ENCODE assay signal across 8 cellular contexts in genomic region chr6:28353981-28354676, GRCh38. TPM values are rescaled to one million over a fixed set of nuclear protein-coding genes. Genes with fewer than 3 reads are reported as not detected.
DNase-seq lines count a peak whose midpoint lies in the region; ATAC-seq, FAIRE-seq and TF ChIP-seq lines count a peak whose summit lies in the region.

No MANE protein-coding gene starts in this region.

- intact Hi-C loops in K562 (cut with micrococcal nuclease) = loop anchor here (1.0 to 10.0 kb wide), 5 partner anchors 18 to 519 kb away; partner anchors contain the start of genes ZSCAN26 and ZSCAN31
- intact Hi-C loops in upper lobe of right lung (cut with DNase I) = loop anchor here (10.0 kb wide), 2 partner anchors 99 to 219 kb away; partner anchors contain the start of genes NKAPL and ZKSCAN4

- no peak for TF ChIP-seq CTCF in K562 (IDR thresholded peaks at IDR 0.05 in 2 of 3, conservative IDR thresholded peaks at IDR 0.05 in 1 of 3; ENCODE audit: insufficient read depth in 2 of 3, low read depth in 1 of 3, low read length in 3 of 3)
- TF ChIP-seq CTCF in upper lobe of right lung (IDR thresholded peaks at IDR 0.05) = no peak

- H3K9ac ChIP-seq in K562 (ENCODE audit: insufficient read depth in 1 of 2, low read depth in 2 of 2, low read length in 2 of 2) = peak overlapping the region; percentile 57 to 90

- H3K27me3 ChIP-seq in K562 (ENCODE audit: control insufficient read depth in 2 of 2, insufficient read depth in 2 of 2, low read length in 2 of 2) (no peaks in the 10 kb centered on the region; a peak in 1 of 5 replicates), upper lobe of right lung (no peaks in the 10 kb centered on the region)

- no peaks in the 10 kb centered on the region for H4K20me1 ChIP-seq in K562 (replicated peaks; ENCODE audit: control insufficient read depth, insufficient read depth, low read length)

- TF ChIP-seq EP300 in K562 (IDR thresholded peaks at IDR 0.05; ENCODE audit: low read length) = peak; percentile 48; the same call in 1 of the 2 replicates

- CTCF ChIA-PET in K562 (lab: Yijun Ruan, JAX; ENCODE audit: low intra/inter-chr PET ratio) = no interaction called here

- H3K9me1 ChIP-seq in K562 (ENCODE audit: control insufficient read depth, insufficient read depth, low read length) = no peaks in the 10 kb centered on the region

- ATAC-seq in K562 (peak; percentile 43), upper lobe of right lung (peak; percentile 33), GM18520 (IDR thresholded peaks at IDR 0.05; ENCODE audit: unreplicated experiment) (no peak)

- peak overlapping the region; percentile 6 for H2AFZ ChIP-seq in K562 (ENCODE audit: low read depth, low read length)

- no peaks in the 10 kb centered on the region; the same call in 1 of the 2 replicates for H3K9me3 ChIP-seq in K562 (replicated peaks; ENCODE audit: control insufficient read depth, insufficient read depth, low read depth, low read length)
- no peaks in the 10 kb centered on the region for H3K9me3 ChIP-seq in upper lobe of right lung

- H3K27ac ChIP-seq in K562 (ENCODE audit: extremely low read depth, low read depth, low read length) (peak overlapping the region; percentile 76), upper lobe of right lung (peak overlapping the region; percentile 88)

- 6% methylated on average over 11 of the region's 11 CpGs for WGBS in K562 (ENCODE audit: insufficient coverage, low coverage, missing lambda C conversion rate)

- DNase-seq in NCI-H748 (lab: John Stamatoyannopoulos, UW; ENCODE audit: unreplicated experiment) (peak; percentile 76), NCI-H748 treated with DMSO at 0.1 percent for 48 hours (lab: John Stamatoyannopoulos, UW) (no peak), K562 (ENCODE audit: extremely low read depth in 1 of 4, low spot score in 3 of 4) (peak; percentile 39 to 93 (median 56)), kidney glomerular epithelial cell (lab: John Stamatoyannopoulos, UW) (peak; percentile 95), upper lobe of right lung (peak; percentile 78), NCI-H345 (lab: John Stamatoyannopoulos, UW) (no peak), GM03348 (ENCODE audit: low spot score) (no peak)

- POLR2A ChIA-PET in K562 (lab: Yijun Ruan, JAX) = interaction anchor here (0.6 to 5.3 kb wide), 11 partner anchors 9 to 458 kb away, joined by 3 to 80 read pairs (median 4); partner anchors contain the start of genes ZSCAN26 and ZSCAN31

- in situ Hi-C loops in K562 (cut with MboI) = no loop called here

- peak; percentile 76 for FAIRE-seq in K562 (lab: Jason Lieb, UNC)

- no TSS peak for BruUV-seq in K562 (replicated peaks; lab: Mats Ljungman, UMichigan)

- peak in 1 of 2 experiments; percentile 24; a peak in 1 of 4 replicates for TF ChIP-seq RAD21 in K562 (CRISPR knock-in tag; conservative IDR thresholded peaks at IDR 0.05 in 1 of 2, IDR thresholded peaks at IDR 0.05 in 1 of 2)

- H3K36me3 ChIP-seq in K562 (ENCODE audit: control insufficient read depth, insufficient read depth, low read length) (peaks cover 12% of the 10 kb centered on the region), upper lobe of right lung (no peaks in the 10 kb centered on the region)

- peaks cover 81% of the 10 kb centered on the region for H3K79me2 ChIP-seq in K562 (ENCODE audit: control insufficient read depth, insufficient read depth, low read length)

- H3K4me2 ChIP-seq in K562 (ENCODE audit: insufficient read depth, low read length) = peak overlapping the region; percentile 95

- H3K4me1 ChIP-seq in K562 (replicated peaks in 1 of 2; ENCODE audit: control insufficient read depth in 2 of 2, insufficient read depth in 2 of 2, low read length in 2 of 2) (peaks cover 41 to 49% of the 10 kb centered on the region in 2 experiments), upper lobe of right lung (peaks cover 28% of the 10 kb centered on the region)

- peak; percentile 47; the same call in 1 of the 2 replicates for TF ChIP-seq POLR2A in K562 (conservative IDR thresholded peaks at IDR 0.05)

- peak overlapping the region; percentile 10; the same call in 1 of the 2 replicates for H3K4me3 ChIP-seq in K562
- peak overlapping the region; percentile 23 for H3K4me3 ChIP-seq in upper lobe of right lung

TF ChIP-seq in K562, 482 proteins besides CTCF, POLR2A, EP300 and RAD21 (continues in another document):
- peak; percentile 86 for TF ChIP-seq ZNF134 (CRISPR knock-in tag; conservative IDR thresholded peaks at IDR 0.05)
- peak; percentile 98 for TF ChIP-seq MAFF (IDR thresholded peaks at IDR 0.05; ENCODE audit: low read length)
- 0 out of 2 replicates have a peak, but pooled peaks have one; percentile 38 for TF ChIP-seq SMARCC2 (IDR thresholded peaks at IDR 0.05; ENCODE audit: low read depth)
- TF ChIP-seq PURB (CRISPR knock-in tag; IDR thresholded peaks at IDR 0.05; ENCODE audit: low read depth) = no peak
- TF ChIP-seq ZNF23 (CRISPR knock-in tag; IDR thresholded peaks at IDR 0.05) = peak; percentile 89
- peak; percentile 83 for TF ChIP-seq DPF2 (IDR thresholded peaks at IDR 0.05)
- TF ChIP-seq TCF15 (CRISPR knock-in tag; IDR thresholded peaks at IDR 0.05) = peak; percentile 98
- TF ChIP-seq KLF13 (tag; IDR thresholded peaks at IDR 0.05; ENCODE audit: borderline replicate concordance, low read depth) = peak; percentile 98
- peak; percentile 99 for TF ChIP-seq ELF4 (CRISPR knock-in tag; IDR thresholded peaks at IDR 0.05)
- TF ChIP-seq FOXJ2 (tag; IDR thresholded peaks at IDR 0.05) = peak; percentile 70

RNA-seq across cellular contexts. Expression of gene ZKSCAN3, which starts 4.4 kb away (rescaled TPM):
- total RNA-seq in K562 (2011; cell fraction: chromatin; rRNA removed; ENCODE audit: low replicate concordance) = 18.5 and 26.6 TPM in 2 replicates
- 8.7 and 9.0 TPM in 2 replicates for total RNA-seq in K562 (2011; cell fraction: nucleolus; rRNA removed)
- total RNA-seq in K562 (2011; cell fraction: nucleoplasm; rRNA removed) = 14.7 and 21.2 TPM in 2 replicates
- total RNA-seq in K562 (2014; rRNA removed) (5.5 and 9.1 TPM in 2 replicates), K562 (2014; rRNA removed; fragmentation: Illumina TruSeq; extraction: Trizol) (12.4 and 12.8 TPM in 2 replicates), K562 (2015; rRNA removed; fragmentation: Illumina TruSeq; extraction: Trizol) (12.2 and 12.4 TPM in 2 replicates), K562 (2021) (10.2 and 11.1 TPM in 2 replicates), upper lobe of right lung (7.3 TPM)
- polyA plus RNA-seq in K562 (2011; rRNA removed) (11.4 and 12.2 TPM in 2 replicates), K562 (2014; fragmentation: Illumina TruSeq; extraction: Trizol) (9.0 and 10.4 TPM in 2 replicates), K562 (2014; fragmentation: Nextera tagmentation; extraction: Ambion mirVana) (1 to 10 TPM; 3.0 to 4.3 TPM), K562 (2014; rRNA removed) (6.9 and 8.0 TPM in 2 replicates)
- polyA plus RNA-seq in K562 (2011; cell fraction: cytosol; rRNA removed) = 4.1 and 7.4 TPM in 2 replicates
- 13.7 and 16.5 TPM in 2 replicates for polyA plus RNA-seq in K562 (2011; cell fraction: nucleus; rRNA removed)
- polyA plus RNA-seq in K562 (2012) = 6.5 and 6.8 TPM in 2 replicates
- polyA minus RNA-seq in K562 (2011; rRNA and poly(A)+ RNA removed) = 7.9 and 12.8 TPM in 2 replicates
- polyA minus RNA-seq in K562 (2011; cell fraction: cytosol; rRNA and poly(A)+ RNA removed) = 4.5 and 6.7 TPM in 2 replicates
- polyA minus RNA-seq in K562 (2011; cell fraction: nucleus; rRNA and poly(A)+ RNA removed) = 3.8 and 7.0 TPM in 2 replicates

RNA-seq across cellular contexts. Expression of gene ZSCAN31, which starts 18.2 kb away (rescaled TPM):
- 6.8 and 10.3 TPM in 2 replicates for total RNA-seq in K562 (2011; cell fraction: chromatin; rRNA removed; ENCODE audit: low replicate concordance)
- 4.2 and 5.4 TPM in 2 replicates for total RNA-seq in K562 (2011; cell fraction: nucleolus; rRNA removed)
- 4.0 and 5.6 TPM in 2 replicates for total RNA-seq in K562 (2011; cell fraction: nucleoplasm; rRNA removed)
- total RNA-seq in K562 (2014; rRNA removed) (4.1 and 6.3 TPM in 2 replicates), K562 (2014; rRNA removed; fragmentation: Illumina TruSeq; extraction: Trizol) (8.4 and 9.0 TPM in 2 replicates), K562 (2015; rRNA removed; fragmentation: Illumina TruSeq; extraction: Trizol) (11.4 and 12.1 TPM in 2 replicates), K562 (2021) (5.7 and 7.4 TPM in 2 replicates), upper lobe of right lung (28.5 TPM)
- polyA plus RNA-seq in K562 (2011; rRNA removed) (8.4 and 9.8 TPM in 2 replicates), K562 (2014; fragmentation: Illumina TruSeq; extraction: Trizol) (7.9 and 8.5 TPM in 2 replicates), K562 (2014; fragmentation: Nextera tagmentation; extraction: Ambion mirVana) (1 to 10 TPM; 5.0 to 7.0 TPM), K562 (2014; rRNA removed) (3.9 and 5.7 TPM in 2 replicates)
- polyA plus RNA-seq in K562 (2011; cell fraction: cytosol; rRNA removed) = 4.4 and 6.1 TPM in 2 replicates
- 9.8 and 10.5 TPM in 2 replicates for polyA plus RNA-seq in K562 (2011; cell fraction: nucleus; rRNA removed)
- polyA plus RNA-seq in K562 (2012) = 6.8 and 11.1 TPM in 2 replicates
- polyA minus RNA-seq in K562 (2011; rRNA and poly(A)+ RNA removed) = 16.6 and 17.6 TPM in 2 replicates
- polyA minus RNA-seq in K562 (2011; cell fraction: cytosol; rRNA and poly(A)+ RNA removed) = 4.2 and 6.7 TPM in 2 replicates
- 5.3 and 8.2 TPM in 2 replicates for polyA minus RNA-seq in K562 (2011; cell fraction: nucleus; rRNA and poly(A)+ RNA removed)

RNA-seq across cellular contexts. Expression of gene ZSCAN12, which starts 45.4 kb away (rescaled TPM):
- 20.1 and 58.9 TPM in 2 replicates for total RNA-seq in K562 (2011; cell fraction: chromatin; rRNA removed; ENCODE audit: low replicate concordance)
- total RNA-seq in K562 (2011; cell fraction: nucleolus; rRNA removed) = 11.8 and 18.6 TPM in 2 replicates
- total RNA-seq in K562 (2011; cell fraction: nucleoplasm; rRNA removed) = 20.4 and 21.6 TPM in 2 replicates
- total RNA-seq in K562 (2014; rRNA removed) = 12.3 and 12.5 TPM in 2 replicates
- 19.4 and 22.6 TPM in 2 replicates for total RNA-seq in K562 (2014; rRNA removed; fragmentation: Illumina TruSeq; extraction: Trizol)
- 17.7 and 19.6 TPM in 2 replicates for total RNA-seq in K562 (2015; rRNA removed; fragmentation: Illumina TruSeq; extraction: Trizol)
- total RNA-seq in K562 (2021) = 12.1 and 12.5 TPM in 2 replicates
- 14.5 and 18.5 TPM in 2 replicates for polyA plus RNA-seq in K562 (2011; rRNA removed)
- 3.8 and 6.5 TPM in 2 replicates for polyA plus RNA-seq in K562 (2011; cell fraction: cytosol; rRNA removed)
- 12.0 and 13.1 TPM in 2 replicates for polyA plus RNA-seq in K562 (2011; cell fraction: nucleus; rRNA removed)
- polyA plus RNA-seq in K562 (2012) = 5.6 and 7.0 TPM in 2 replicates
- polyA plus RNA-seq in K562 (2014; fragmentation: Illumina TruSeq; extraction: Trizol) = 12.3 and 14.5 TPM in 2 replicates
- polyA plus RNA-seq in K562 (2014; fragmentation: Nextera tagmentation; extraction: Ambion mirVana) = 1 to 10 TPM; 2.5 to 7.9 TPM
- polyA plus RNA-seq in K562 (2014; rRNA removed) = 10.4 and 11.4 TPM in 2 replicates
- polyA minus RNA-seq in K562 (2011; rRNA and poly(A)+ RNA removed) = 35.5 and 45.0 TPM in 2 replicates
- 8.2 and 11.4 TPM in 2 replicates for polyA minus RNA-seq in K562 (2011; cell fraction: cytosol; rRNA and poly(A)+ RNA removed)
- polyA minus RNA-seq in K562 (2011; cell fraction: nucleus; rRNA and poly(A)+ RNA removed) = 17.8 and 33.1 TPM in 2 replicates
- 5.6 TPM for total RNA-seq in upper lobe of right lung

Comparison
In these comparisons a context has a peak if more than half of its experiments do, and no peak if none do; other contexts are left out.
1. DNase-seq: peak in NCI-H748 (single experiment), K562 (4 of 4), kidney glomerular epithelial cell (single experiment) and upper lobe of right lung (single experiment); none in NCI-H748 treated with DMSO at 0.1 percent for 48 hours (single experiment), NCI-H345 (single experiment) and GM03348 (single experiment).